ENCODE assay signal across 23 cellular contexts in genomic region chr2:3638456-3638810, GRCh38. TPM values are rescaled to one million over a fixed set of nuclear protein-coding genes. Genes with fewer than 3 reads are reported as not detected.
"Had no signal": no experiment of that assay in that cellular context is flagged by ENCODE, and none has a peak within 500 bp of the region (broad histone marks: within the 10 kb centered on the region; RNA-seq: fewer than 3 reads in every experiment).

No MANE protein-coding gene starts in this region.

- DNase-seq: activated CD4-positive, alpha-beta T cell treated with anti-CD3 and anti-CD28 coated beads, Interleukin-2, amount 10 ng/mL, durations not matched to agents 7 days and 5 days; activated CD8-positive, alpha-beta memory T cell treated with anti-CD3 and anti-CD28 coated beads, Interleukin-2, amount 50 U/mL, for 4 hours; activated CD8-positive, alpha-beta T cell treated with anti-CD3 and anti-CD28 coated beads, Interleukin-2, amount 10 ng/mL, durations not matched to agents 7 days and 5 days; activated naive CD4-positive, alpha-beta T cell treated with anti-CD3 and anti-CD28 coated beads for 36 hours; left ventricle myocardium inferior; mammary epithelial cell; mucosa of descending colon; naive B cell; SK-N-SH; small intestine; stimulated activated CD4-positive, alpha-beta T cell treated with anti-CD3 and anti-CD28 coated beads, Interleukin-4, amount 100 ng/mL, for 24 hours; T-cell had no signal

- H3K4me1 ChIP-seq: ascending aorta, left ventricle myocardium inferior, prostate gland, right atrium auricular region, tibial nerve had no signal

- H3K27me3 ChIP-seq: ascending aorta, right atrium auricular region, tibial nerve had no signal

- ATAC-seq: activated CD8-positive, alpha-beta T cell treated with anti-CD3 and anti-CD28 coated beads, Interleukin-2, amount 10 ng/mL, durations not matched to agents 7 days and 5 days; mucosa of descending colon; stimulated activated memory B cell treated with anti-CD40 and anti-IgM and Interleukin-4, amounts not matched to agents 10 μg/mL and 1 μg/mL and 100 μg/mL, for 72 hours; T-cell had no signal

- H3K9me3 ChIP-seq: ascending aorta, left ventricle myocardium inferior, mucosa of descending colon, prostate gland, right atrium auricular region, SK-N-SH, tibial nerve had no signal

- H3K9ac ChIP-seq: SK-N-SH had no signal

- H3K27ac ChIP-seq: ascending aorta, coronary artery, left ventricle myocardium inferior, prostate gland, right atrium auricular region, tibial nerve had no signal

- FAIRE-seq: frontal cortex, small intestine had no signal

- H3K36me3 ChIP-seq: ascending aorta, left ventricle myocardium inferior, prostate gland, right atrium auricular region, tibial nerve had no signal

- H3K4me3 ChIP-seq: ascending aorta, coronary artery, left ventricle myocardium inferior, mucosa of descending colon, prostate gland, right atrium auricular region, tibial nerve had no signal

RNA-seq across cellular contexts. Expression of gene ALLC, which starts 19.6 kb away (rescaled TPM):
- total RNA-seq: activated CD4-positive, alpha-beta T cell treated with anti-CD3 and anti-CD28 coated beads, Interleukin-2, amount 10 ng/mL, durations not matched to agents 7 days and 5 days; activated CD8-positive, alpha-beta T cell treated with anti-CD3 and anti-CD28 coated beads, Interleukin-2, amount 10 ng/mL, durations not matched to agents 7 days and 5 days; activated naive CD4-positive, alpha-beta T cell treated with anti-CD3 and anti-CD28 coated beads for 36 hours; ascending aorta; left ventricle myocardium inferior; mammary epithelial cell; mucosa of descending colon; neural crest cell; osteoblast; right atrium auricular region; subcutaneous adipose tissue; T-cell had no signal
- polyA plus RNA-seq: mammary epithelial cell, SK-N-SH had no signal

RNA-seq across cellular contexts. Expression of gene COLEC11, which starts 43.5 kb away (rescaled TPM):
- total RNA-seq: activated CD8-positive, alpha-beta T cell treated with anti-CD3 and anti-CD28 coated beads, Interleukin-2, amount 10 ng/mL, durations not matched to agents 7 days and 5 days; kidney epithelial cell; mammary epithelial cell; neural crest cell had no signal
- polyA plus RNA-seq: mammary epithelial cell had no signal
